In the genomic region with DNA sequence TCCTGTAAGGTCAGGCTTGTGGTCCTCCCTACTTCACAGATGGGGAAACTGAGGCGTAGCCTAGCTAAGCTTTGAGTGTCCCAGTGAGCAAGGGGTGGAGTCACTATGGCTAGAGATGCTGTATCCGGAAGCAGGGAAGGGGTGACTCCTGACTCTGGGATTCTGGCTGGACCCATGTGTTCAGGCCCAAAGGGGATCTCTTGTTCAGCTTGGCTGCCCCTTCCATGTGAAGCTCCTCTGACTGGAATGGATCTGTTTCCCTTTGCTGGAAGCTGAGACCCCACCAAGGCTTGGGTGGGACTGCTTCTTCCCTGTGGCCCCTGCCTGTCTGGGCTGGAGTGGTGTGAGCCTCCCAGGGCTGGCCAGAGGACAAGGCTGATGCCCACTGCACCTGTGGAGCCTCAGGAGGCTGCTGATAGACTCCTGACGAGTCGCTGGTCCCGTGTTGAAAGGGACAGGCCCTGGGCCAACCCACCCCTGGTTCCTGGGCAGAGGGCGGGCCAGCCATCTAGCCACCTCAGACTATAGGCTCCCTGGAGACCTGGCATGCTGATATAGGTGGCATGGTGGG, we compare ENCODE assay signal across 7 cellular contexts. TPM values are rescaled to one million over a fixed set of nuclear protein-coding genes. Genes with fewer than 3 reads are reported as not detected.
A peak's percentile ranks its signal among the peaks of the same experiment; 100 is the strongest.
DNase-seq lines count a peak whose midpoint lies in the region; ATAC-seq and TF ChIP-seq lines count a peak whose summit lies in the region.

No MANE protein-coding gene starts in this region.

- in situ Hi-C loops in IMR-90 (cut with MboI; ENCODE audit: low sequenced_read_pairs): loop anchor here (5.0 to 25.0 kb wide), 2 partner anchors 754 to 1069 kb away; no protein-coding TSS in a partner anchor

- H3K9me3 ChIP-seq in IMR-90 (ENCODE audit: control insufficient read depth, insufficient read depth, low read length): no peaks in the 10 kb centered on the region
- H3K9me3 ChIP-seq in iPS-15b (ENCODE audit: control insufficient read depth, insufficient read depth, low read length): no peaks in the 10 kb centered on the region

- H3K36me3 ChIP-seq in IMR-90 (ENCODE audit: control insufficient read depth, insufficient read depth, low read length) (no peaks in the 10 kb centered on the region), iPS-15b (ENCODE audit: control insufficient read depth, insufficient read depth, low read length) (no peaks in the 10 kb centered on the region)

- H4K20me1 ChIP-seq in IMR-90 (ENCODE audit: insufficient read depth, low read length): no peaks in the 10 kb centered on the region; the same call in 1 of the 2 replicates

- TF ChIP-seq POLR2A in IMR-90 (IDR thresholded peaks at IDR 0.05; ENCODE audit: low read depth, low read length): no peak

- H2BK15ac ChIP-seq in IMR-90 (ENCODE audit: low read depth, low read length): 0 out of 3 replicates have a peak overlapping the region, but pooled peaks have one; percentile 83

- dilution Hi-C loops in IMR-90 (cut with HindIII; ENCODE audit: low sequenced_read_pairs, unreplicated experiment): no loop called here

- 14% methylated on average over 1 of the region's 6 CpGs; no CpG with 5 or more reads in 1 of the 2 experiments for WGBS in IMR-90 (ENCODE audit: extremely low coverage in 2 of 2, insufficient read length in 1 of 2), 2 experiments

- no peaks in the 10 kb centered on the region for H3K9me3 Mint-ChIP-seq in activated T-helper 17 cell treated with anti-CD3 and anti-CD28 coated beads, Interleukin-2, amount 50 U/mL, for 72 hours
- no peaks in the 10 kb centered on the region for H3K9me3 Mint-ChIP-seq in stimulated activated memory B cell treated with anti-CD40 and anti-IgM and Interleukin-4, amounts not matched to agents 10 μg/mL and 1 μg/mL and 100 μg/mL, for 72 hours

- H3K27ac ChIP-seq in IMR-90 (ENCODE audit: insufficient read depth, low read length): no peak overlapping the region

- no peak overlapping the region for H2BK120ac ChIP-seq in IMR-90 (ENCODE audit: low read depth, low read length)

- peaks cover 6 to 11% of the 10 kb centered on the region in 2 experiments; a peak in 2 of 4 replicates for H3K79me1 ChIP-seq in IMR-90 (ENCODE audit: low read depth in 1 of 2, low read length in 2 of 2)

- H3K9ac ChIP-seq in IMR-90 (ENCODE audit: low read depth, low read length) (peak overlapping the region; percentile 51), iPS-15b (ENCODE audit: low read depth, low read length) (peak overlapping the region; percentile 81)

- ATAC-seq in IMR-90 (ENCODE audit: low read depth): no peak
- no peak for ATAC-seq in activated T-helper 17 cell treated with anti-CD3 and anti-CD28 coated beads, Interleukin-2, amount 50 U/mL, for 72 hours (replicated peaks)
- ATAC-seq in stimulated activated memory B cell treated with anti-CD40 and anti-IgM and Interleukin-4, amounts not matched to agents 10 μg/mL and 1 μg/mL and 100 μg/mL, for 72 hours: no peak
- no peak for ATAC-seq in GM19397 (IDR thresholded peaks at IDR 0.05; ENCODE audit: unreplicated experiment)

- intact Hi-C loops in IMR-90 (cut with micrococcal nuclease): loop anchor here (2.0 to 10.0 kb wide), 4 partner anchors 353 to 1047 kb away; partner anchors contain the start of genes DCAF1 and MANF

- H3K4me1 ChIP-seq in IMR-90 (ENCODE audit: control insufficient read depth, insufficient read depth, low read length) (peaks cover 6% of the 10 kb centered on the region), iPS-15b (ENCODE audit: control insufficient read depth, insufficient read depth, low read length) (peaks cover 8% of the 10 kb centered on the region)

- H3K4me2 ChIP-seq in IMR-90 (ENCODE audit: low read depth, low read length): peak overlapping the region; percentile 86

- H4K5ac ChIP-seq in IMR-90 (ENCODE audit: low read depth, low read length): peak overlapping the region; percentile 2

- no peak overlapping the region for H4K91ac ChIP-seq in IMR-90 (ENCODE audit: insufficient read depth, low read depth, low read length)

- H3K36me3 Mint-ChIP-seq in activated T-helper 17 cell treated with anti-CD3 and anti-CD28 coated beads, Interleukin-2, amount 50 U/mL, for 72 hours (ENCODE audit: low read depth): peaks cover 81% of the 10 kb centered on the region
- peaks cover 11% of the 10 kb centered on the region for H3K36me3 Mint-ChIP-seq in stimulated activated memory B cell treated with anti-CD40 and anti-IgM and Interleukin-4, amounts not matched to agents 10 μg/mL and 1 μg/mL and 100 μg/mL, for 72 hours

- H2BK20ac ChIP-seq in IMR-90 (ENCODE audit: low read depth, low read length): no peak overlapping the region

- H4K8ac ChIP-seq in IMR-90 (ENCODE audit: low read depth in 2 of 2, low read length in 2 of 2): peak overlapping the region; percentile 73 to 77; a peak in 3 of 4 replicates

- POLR2A ChIA-PET in IMR-90 (lab: Charles Lee; ENCODE audit: unreplicated experiment): interaction anchor here (0.5 kb wide), 1 partner anchor 1936 kb away, joined by 8 read pairs; no protein-coding TSS in a partner anchor

- peak overlapping the region; percentile 93 for H3K27ac Mint-ChIP-seq in activated T-helper 17 cell treated with anti-CD3 and anti-CD28 coated beads, Interleukin-2, amount 50 U/mL, for 72 hours
- H3K27ac Mint-ChIP-seq in stimulated activated memory B cell treated with anti-CD40 and anti-IgM and Interleukin-4, amounts not matched to agents 10 μg/mL and 1 μg/mL and 100 μg/mL, for 72 hours: peak overlapping the region; percentile 76

- peak overlapping the region; percentile 96 for H2AFZ ChIP-seq in IMR-90 (replicated peaks; ENCODE audit: low read length, poor library complexity)

- peak overlapping the region; percentile 79 for H3K4ac ChIP-seq in IMR-90 (ENCODE audit: low read depth, low read length)

- no peak overlapping the region for H2BK5ac ChIP-seq in IMR-90 (ENCODE audit: low read depth, low read length, poor library complexity, severe bottlenecking)

- H3K56ac ChIP-seq in IMR-90 (ENCODE audit: extremely low read depth, insufficient read depth, low read length): no peak overlapping the region

- peaks cover 2% of the 10 kb centered on the region; the same call in 1 of the 2 replicates for H3K9me1 ChIP-seq in IMR-90 (ENCODE audit: insufficient read depth, low read length)

- no peak for TF ChIP-seq RAD21 in IMR-90 (IDR thresholded peaks at IDR 0.05; ENCODE audit: low read length)

- DNase-seq in IMR-90 (no peak), NCI-H128 (lab: John Stamatoyannopoulos, UW; ENCODE audit: unreplicated experiment) (no peak), DMS 273 treated with DMSO at 0.1 percent for 48 hours (lab: John Stamatoyannopoulos, UW) (no peak)

- peak overlapping the region; percentile 79 for H2AK5ac ChIP-seq in IMR-90 (ENCODE audit: low read depth, low read length)

- no peak overlapping the region; the same call in 1 of the 2 replicates for H3K18ac ChIP-seq in IMR-90 (ENCODE audit: low read depth, low read length)

- H3K14ac ChIP-seq in IMR-90 (replicated peaks; ENCODE audit: low read depth, low read length): peak overlapping the region; percentile 27; the same call in 1 of the 2 replicates

- peak overlapping the region; percentile 97 for H3K4me3 Mint-ChIP-seq in activated T-helper 17 cell treated with anti-CD3 and anti-CD28 coated beads, Interleukin-2, amount 50 U/mL, for 72 hours
- peak overlapping the region; percentile 80 for H3K4me3 Mint-ChIP-seq in stimulated activated memory B cell treated with anti-CD40 and anti-IgM and Interleukin-4, amounts not matched to agents 10 μg/mL and 1 μg/mL and 100 μg/mL, for 72 hours

- no peak for TF ChIP-seq CTCF in IMR-90 (conservative IDR thresholded peaks at IDR 0.05; ENCODE audit: low read depth, low read length)

- H3K4me3 ChIP-seq in IMR-90 (ENCODE audit: insufficient read depth, low read depth, low read length) (peak overlapping the region; percentile 80), iPS-15b (ENCODE audit: low read depth, low read length) (peak overlapping the region; percentile 86)

- no TSS peak for BruUV-seq in IMR-90 (replicated peaks; lab: Mats Ljungman, UMichigan)

- no peaks in the 10 kb centered on the region for H3K27me3 Mint-ChIP-seq in activated T-helper 17 cell treated with anti-CD3 and anti-CD28 coated beads, Interleukin-2, amount 50 U/mL, for 72 hours
- no peaks in the 10 kb centered on the region for H3K27me3 Mint-ChIP-seq in stimulated activated memory B cell treated with anti-CD40 and anti-IgM and Interleukin-4, amounts not matched to agents 10 μg/mL and 1 μg/mL and 100 μg/mL, for 72 hours

- H3K27me3 ChIP-seq in IMR-90 (ENCODE audit: control insufficient read depth, insufficient read depth, low read length) (no peaks in the 10 kb centered on the region), iPS-15b (ENCODE audit: control insufficient read depth, insufficient read depth, low read length) (peaks cover 28% of the 10 kb centered on the region)

- CTCF ChIA-PET in IMR-90 (lab: Yijun Ruan, JAX): interaction anchor here (0.5 kb wide), 1 partner anchor 754 kb away, joined by 3 read pairs; no protein-coding TSS in a partner anchor

- peak overlapping the region; percentile 96 for H2AK9ac ChIP-seq in IMR-90 (replicated peaks; ENCODE audit: low read depth, low read length, poor library complexity)

- H3K23ac ChIP-seq in IMR-90 (ENCODE audit: low read depth, low read length): peak overlapping the region; percentile 78; the same call in 1 of the 2 replicates

- peaks cover 52% of the 10 kb centered on the region for H3K4me1 Mint-ChIP-seq in activated T-helper 17 cell treated with anti-CD3 and anti-CD28 coated beads, Interleukin-2, amount 50 U/mL, for 72 hours
- peaks cover 64% of the 10 kb centered on the region for H3K4me1 Mint-ChIP-seq in stimulated activated memory B cell treated with anti-CD40 and anti-IgM and Interleukin-4, amounts not matched to agents 10 μg/mL and 1 μg/mL and 100 μg/mL, for 72 hours

RNA-seq across cellular contexts. Expression of gene MAPKAPK3, which starts 1.0 kb away (rescaled TPM):
- 48.3 and 57.2 TPM in 2 replicates for total RNA-seq in IMR-90 (2012; rRNA removed)
- 38.3 and 43.8 TPM in 2 replicates for polyA plus RNA-seq in IMR-90 (2012; rRNA removed)
- polyA plus RNA-seq in IMR-90 (2012; cell fraction: cytosol; rRNA removed): 29.7 and 33.1 TPM in 2 replicates
- polyA plus RNA-seq in IMR-90 (2012; cell fraction: nucleus; rRNA removed; ENCODE audit: low replicate concordance): 23.5 and 28.3 TPM in 2 replicates
- total RNA-seq in activated T-helper 17 cell treated with anti-CD3 and anti-CD28 coated beads, Interleukin-2, amount 50 U/mL, for 72 hours: 100 to 1,000 TPM in 1 of 2 donors, 10 to 100 TPM in 1; 99.8 to 131 TPM

RNA-seq across cellular contexts. Expression of gene CISH, which starts 6.4 kb away (rescaled TPM):
- total RNA-seq in IMR-90 (2012; rRNA removed): 0.83 and 0.90 TPM in 2 replicates
- 4.0 and 4.6 TPM in 2 replicates for polyA plus RNA-seq in IMR-90 (2012; rRNA removed)
- 2.3 and 5.7 TPM in 2 replicates for polyA plus RNA-seq in IMR-90 (2012; cell fraction: cytosol; rRNA removed)
- 3.0 and 6.5 TPM in 2 replicates for polyA plus RNA-seq in IMR-90 (2012; cell fraction: nucleus; rRNA removed; ENCODE audit: low replicate concordance)
- total RNA-seq in activated T-helper 17 cell treated with anti-CD3 and anti-CD28 coated beads, Interleukin-2, amount 50 U/mL, for 72 hours: 100 to 1,000 TPM; 204 to 327 TPM

RNA-seq across cellular contexts. Expression of gene HEMK1, which starts 48.7 kb away (rescaled TPM):
- total RNA-seq in IMR-90 (2012; rRNA removed): 12.5 and 17.2 TPM in 2 replicates
- 20.6 and 20.8 TPM in 2 replicates for polyA plus RNA-seq in IMR-90 (2012; rRNA removed)
- polyA plus RNA-seq in IMR-90 (2012; cell fraction: cytosol; rRNA removed): 15.0 and 16.7 TPM in 2 replicates
- 99.7 and 105 TPM in 2 replicates for polyA plus RNA-seq in IMR-90 (2012; cell fraction: nucleus; rRNA removed; ENCODE audit: low replicate concordance)
- 10 to 100 TPM; 47.5 to 99.2 TPM for total RNA-seq in activated T-helper 17 cell treated with anti-CD3 and anti-CD28 coated beads, Interleukin-2, amount 50 U/mL, for 72 hours

RNA-seq across cellular contexts. Expression of gene C3orf18, which starts 50.4 kb away (rescaled TPM):
- 6.8 and 6.9 TPM in 2 replicates for total RNA-seq in IMR-90 (2012; rRNA removed)
- polyA plus RNA-seq in IMR-90 (2012; rRNA removed): 10.6 and 10.9 TPM in 2 replicates
- 9.5 and 9.9 TPM in 2 replicates for polyA plus RNA-seq in IMR-90 (2012; cell fraction: cytosol; rRNA removed)
- polyA plus RNA-seq in IMR-90 (2012; cell fraction: nucleus; rRNA removed; ENCODE audit: low replicate concordance): 29.0 and 30.6 TPM in 2 replicates
- 10 to 100 TPM; 17.3 to 50.8 TPM for total RNA-seq in activated T-helper 17 cell treated with anti-CD3 and anti-CD28 coated beads, Interleukin-2, amount 50 U/mL, for 72 hours

RNA-seq across cellular contexts. Expression of gene DOCK3, which starts 56.7 kb away (rescaled TPM):
- total RNA-seq in IMR-90 (2012; rRNA removed): under 0.01 TPM in 2 replicates
- polyA plus RNA-seq in IMR-90 (2012; rRNA removed): 0.10 and 0.12 TPM in 2 replicates
- polyA plus RNA-seq in IMR-90 (2012; cell fraction: cytosol; rRNA removed): 0.01 and 0.07 TPM in 2 replicates
- 0.33 and 0.38 TPM in 2 replicates for polyA plus RNA-seq in IMR-90 (2012; cell fraction: nucleus; rRNA removed; ENCODE audit: low replicate concordance)
- 1 to 10 TPM; 3.8 to 7.8 TPM for total RNA-seq in activated T-helper 17 cell treated with anti-CD3 and anti-CD28 coated beads, Interleukin-2, amount 50 U/mL, for 72 hours

Comparison
In these comparisons a context has a peak if more than half of its experiments do, and no peak if none do; other contexts are left out.
1. RNA of gene CISH, which starts 6.4 kb away (total RNA-seq): 204 to 327 TPM in activated T-helper 17 cell treated with anti-CD3 and anti-CD28 coated beads, Interleukin-2, amount 50 U/mL, for 72 hours; 0.83 to 0.90 TPM in IMR-90; every median in the first group is over 100 times any median in the second.